Comparison of ENCODE assay signal across 7 cellular contexts in genomic region chr1:84944767-84945486, GRCh38. TPM values are rescaled to one million over a fixed set of nuclear protein-coding genes. Genes with fewer than 3 reads are reported as not detected.
DNase-seq lines count a peak whose midpoint lies in the region; ATAC-seq, FAIRE-seq and TF ChIP-seq lines count a peak whose summit lies in the region.

No MANE protein-coding gene starts in this region.

- intact Hi-C loops in sigmoid colon (cut with DNase I): loop anchor here (2.0 to 10.0 kb wide), 3 partner anchors 82 to 630 kb away; no protein-coding TSS in a partner anchor

- H4K20me1 ChIP-seq in hepatocyte (ENCODE audit: insufficient read depth, poor library complexity, severe bottlenecking): no peaks in the 10 kb centered on the region

- peak overlapping the region; percentile 32 for H3K27ac ChIP-seq in hepatocyte
- peak overlapping the region; percentile 63 to 78 (median 72) for H3K27ac ChIP-seq in sigmoid colon

- no peaks in the 10 kb centered on the region for H3K79me2 ChIP-seq in hepatocyte

- peak; percentile 22 for DNase-seq in GM12891 (ENCODE audit: insufficient read length, low spot score)
- DNase-seq in NCI-H1105 treated with DMSO at 0.1 percent for 48 hours (lab: John Stamatoyannopoulos, UW): peak; percentile 87
- DNase-seq in SW 1271 (lab: John Stamatoyannopoulos, UW): peak; percentile 42 to 91
- peak in 50 of 58 donors; percentile 5 to 86 (median 36) for DNase-seq in anterior cingulate cortex (lab: John Stamatoyannopoulos, UW)
- DNase-seq in hepatocyte (ENCODE audit: low spot score): peak; percentile 93
- peak; percentile 85 for DNase-seq in sigmoid colon

- FAIRE-seq in GM12891 (lab: Jason Lieb, UNC): peak; percentile 82

- peak; percentile 85 for ATAC-seq in HG02678 (IDR thresholded peaks at IDR 0.05; ENCODE audit: unreplicated experiment)

- H3K4me3 ChIP-seq in hepatocyte (peak overlapping the region; percentile 15), sigmoid colon (peak overlapping the region; percentile 19 to 51 (median 45))

- WGBS in hepatocyte (ENCODE audit: low lambda C conversion rate, missing lambda C conversion rate): 24% methylated on average over 6 of the region's 6 CpGs
- WGBS in sigmoid colon, 2 donors: 2 to 3% methylated on average over 6 of the region's 6 CpGs

- TF ChIP-seq POLR2A in GM12891 (IDR thresholded peaks at IDR 0.05; ENCODE audit: low read depth, low read length) (no peak), sigmoid colon (IDR thresholded peaks at IDR 0.05) (no peak)

- no peaks in the 10 kb centered on the region for H3K4me1 ChIP-seq in hepatocyte (ENCODE audit: insufficient read depth)
- peaks cover 0 to 14% (median 13%) of the 10 kb centered on the region in 4 donors for H3K4me1 ChIP-seq in sigmoid colon

- H3K9me2 ChIP-seq in hepatocyte (replicated peaks; ENCODE audit: insufficient read depth): no peaks in the 10 kb centered on the region

- peaks cover 5% of the 10 kb centered on the region for H3K27me3 ChIP-seq in hepatocyte
- no peaks in the 10 kb centered on the region for H3K27me3 ChIP-seq in sigmoid colon

- no peaks in the 10 kb centered on the region for H3K36me3 ChIP-seq in hepatocyte (replicated peaks; ENCODE audit: insufficient read depth, low read depth)
- H3K36me3 ChIP-seq in sigmoid colon: no peaks in the 10 kb centered on the region

- peak overlapping the region; percentile 71 for H3K4me2 ChIP-seq in hepatocyte

- H2AFZ ChIP-seq in hepatocyte: peak overlapping the region; percentile 41

- TF ChIP-seq CTCF in hepatocyte (IDR thresholded peaks at IDR 0.05; ENCODE audit: poor library complexity): peak; percentile 96
- TF ChIP-seq CTCF in sigmoid colon (IDR thresholded peaks at IDR 0.05): peak; percentile 80 to 89 (median 85)

- no peaks in the 10 kb centered on the region for H3K9me3 ChIP-seq in hepatocyte (ENCODE audit: low read depth)
- peaks cover 0 to 5% (median 0%) of the 10 kb centered on the region in 4 donors for H3K9me3 ChIP-seq in sigmoid colon

- no peak for TF ChIP-seq EP300 in sigmoid colon (IDR thresholded peaks at IDR 0.05)

TF ChIP-seq in GM12891, 5 proteins besides CTCF, POLR2A, EP300 and RAD21:
- TF ChIP-seq SPI1 (IDR thresholded peaks at IDR 0.05; ENCODE audit: low read depth, low read length) (no peak), POU2F2 (IDR thresholded peaks at IDR 0.05; ENCODE audit: low read depth, low read length) (no peak), PAX5 (IDR thresholded peaks at IDR 0.05; ENCODE audit: insufficient read depth, low read length, severe bottlenecking) (no peak), TAF1 (IDR thresholded peaks at IDR 0.05; ENCODE audit: low read depth, low read length) (no peak), POLR2AphosphoS5 (IDR thresholded peaks at IDR 0.05; ENCODE audit: low read depth, low read length) (no peak)

RNA-seq across cellular contexts. Expression of gene LPAR3, which starts 51.9 kb away (rescaled TPM):
- polyA plus RNA-seq in GM12891 (2012; ENCODE audit: low read depth, missing spikeins): 0.03 TPM
- total RNA-seq in hepatocyte (1.8 and 2.7 TPM in 2 replicates), sigmoid colon (not detected)
- polyA plus RNA-seq in hepatocyte (0.18 and 1.3 TPM in 2 replicates), sigmoid colon (1 to 10 TPM in 1 of 3 donors, under 1 TPM in 2; 0.23 to 1.4 (median 0.60) TPM)

RNA-seq across cellular contexts. Expression of gene MCOLN2, which starts 52.0 kb away (rescaled TPM):
- polyA plus RNA-seq in GM12891 (2012; ENCODE audit: low read depth, missing spikeins): 59.0 TPM
- total RNA-seq in hepatocyte (0.63 and 1.2 TPM in 2 replicates), sigmoid colon (10 to 100 TPM in 1 of 4 donors, 1 to 10 TPM in 1, under 1 TPM in 2; 0.54 to 12.5 (median 1.0) TPM)
- polyA plus RNA-seq in hepatocyte (1.2 and 1.9 TPM in 2 replicates), sigmoid colon (10 to 100 TPM in 1 of 3 donors, 1 to 10 TPM in 2; 4.9 to 15.0 (median 6.0) TPM)

Comparison
In these comparisons a context has a peak if more than half of its experiments do, and no peak if none do; other contexts are left out.
1. Peak in every context shown above with its lines: DNase-seq, ATAC-seq, H3K4me3 ChIP-seq and H3K27ac ChIP-seq.
2. DNase-seq: peak in every context shown above with its lines; median percentile 93 in hepatocyte; 87 in NCI-H1105 treated with DMSO at 0.1 percent for 48 hours; 85 in sigmoid colon; 66 in SW 1271; 36 in anterior cingulate cortex; 22 in GM12891.